In genomic region chr7:108249458-108249857, GRCh38 we compare ENCODE assay signal across 27 cellular contexts.
"Had no signal": no experiment of that assay in that cellular context is flagged by ENCODE, and none has a peak within 500 bp of the region (broad histone marks: within the 10 kb centered on the region; RNA-seq: fewer than 3 reads in every experiment).

No MANE protein-coding gene starts in this region.

- H3K36me3 ChIP-seq: left lung, prostate gland, vagina had no signal

- H3K4me1 Mint-ChIP-seq: activated CD8-positive, alpha-beta memory T cell treated with anti-CD3 and anti-CD28 coated beads, Interleukin-2, amount 10 ng/mL, durations not matched to agents 7 days and 5 days; activated naive CD4-positive, alpha-beta T cell treated with anti-CD3 and anti-CD28 coated beads, Interleukin-2, amount 50 U/mL, for 24 hours; immature natural killer cell; stimulated activated memory B cell treated with anti-CD40 and anti-IgM and Interleukin-4, amounts not matched to agents 10 μg/mL and 1 μg/mL and 100 μg/mL, for 72 hours had no signal

- ATAC-seq: activated CD4-positive, alpha-beta T cell treated with anti-CD3 and anti-CD28 coated beads for 36 hours; activated CD8-positive, alpha-beta memory T cell treated with anti-CD3 and anti-CD28 coated beads, Interleukin-2, amount 10 ng/mL, durations not matched to agents 7 days and 5 days; activated CD8-positive, alpha-beta T cell treated with anti-CD3 and anti-CD28 coated beads, Interleukin-2, amount 10 ng/mL, durations not matched to agents 7 days and 5 days; activated naive CD8-positive, alpha-beta T cell treated with anti-CD3 and anti-CD28 coated beads, Interleukin-2, amount 50 U/mL, for 24 hours; esophagus mucosa; left lung; mucosa of descending colon; natural killer cell treated with Interleukin-12 subunit alpha and Interleukin-12 subunit beta and Interleukin-15 and Interleukin-18, amount 100 ng/mL, for 72 hours; stimulated activated memory B cell treated with anti-CD40 and anti-IgM and Interleukin-4, amounts not matched to agents 10 μg/mL and 1 μg/mL and 100 μg/mL, for 72 hours; stimulated activated naive CD8-positive, alpha-beta T cell treated with anti-CD3 and anti-CD28 coated beads, Interleukin-15, amount 100 ng/mL, for 72 hours had no signal

- H3K27me3 ChIP-seq: left lung, vagina had no signal

- H3K9me3 Mint-ChIP-seq: activated naive CD4-positive, alpha-beta T cell treated with anti-CD3 and anti-CD28 coated beads, Interleukin-2, amount 50 U/mL, for 24 hours; activated T-helper 2 cell treated with anti-CD3 and anti-CD28 coated beads, Interferon-gamma antibody, Interleukin-2, Interleukin-4, amounts not matched to agents 10 μg/mL and 5 μg/mL and 100 μg/mL, durations not matched to agents 14 hours and 24 hours and 36 hours; natural killer cell treated with Interleukin-12 subunit alpha and Interleukin-12 subunit beta and Interleukin-15 and Interleukin-18, amount 100 ng/mL, for 72 hours; stimulated activated memory B cell treated with anti-CD40 and anti-IgM and Interleukin-4, amounts not matched to agents 10 μg/mL and 1 μg/mL and 100 μg/mL, for 72 hours; T-helper 2 cell treated with Interferon-gamma antibody and Interleukin-4, amounts not matched to agents 5 μg/mL and 100 μg/mL, for 36 hours; type B pancreatic cell had no signal

- H3K4me3 Mint-ChIP-seq: activated CD4-positive, alpha-beta T cell treated with anti-CD3 and anti-CD28 coated beads for 36 hours; activated CD8-positive, alpha-beta memory T cell treated with anti-CD3 and anti-CD28 coated beads, Interleukin-2, amount 10 ng/mL, durations not matched to agents 7 days and 5 days; activated CD8-positive, alpha-beta T cell treated with anti-CD3 and anti-CD28 coated beads, Interleukin-2, amount 10 ng/mL, durations not matched to agents 7 days and 5 days; activated naive CD4-positive, alpha-beta T cell treated with anti-CD3 and anti-CD28 coated beads, Interleukin-2, amount 50 U/mL, for 24 hours; activated naive CD8-positive, alpha-beta T cell treated with anti-CD3 and anti-CD28 coated beads, Interleukin-2, amount 50 U/mL, for 24 hours; immature natural killer cell; natural killer cell treated with Interleukin-12 subunit alpha and Interleukin-12 subunit beta and Interleukin-15 and Interleukin-18, amount 100 ng/mL, for 72 hours; stimulated activated memory B cell treated with anti-CD40 and anti-IgM and Interleukin-4, amounts not matched to agents 10 μg/mL and 1 μg/mL and 100 μg/mL, for 72 hours; stimulated activated naive CD8-positive, alpha-beta T cell treated with anti-CD3 and anti-CD28 coated beads, Interleukin-15, amount 100 ng/mL, for 72 hours; T-helper 2 cell treated with Interferon-gamma antibody and Interleukin-4, amounts not matched to agents 5 μg/mL and 100 μg/mL, for 36 hours; type B pancreatic cell had no signal

- H3K9me3 ChIP-seq: left lung, mucosa of descending colon, prostate gland, vagina had no signal

- H3K27me3 Mint-ChIP-seq: activated naive CD8-positive, alpha-beta T cell treated with anti-CD3 and anti-CD28 coated beads, Interleukin-2, amount 50 U/mL, for 24 hours; stimulated activated naive CD8-positive, alpha-beta T cell treated with anti-CD3 and anti-CD28 coated beads, Interleukin-15, amount 100 ng/mL, for 72 hours; type B pancreatic cell had no signal

- H3K27ac ChIP-seq: left lung, prostate gland, vagina had no signal

- DNase-seq: activated CD4-positive, alpha-beta T cell treated with anti-CD3 and anti-CD28 coated beads for 36 hours; activated CD4-positive, CD25-positive, alpha-beta regulatory T cell; activated CD8-positive, alpha-beta memory T cell treated with anti-CD3 and anti-CD28 coated beads, Interleukin-2, amount 10 ng/mL, durations not matched to agents 7 days and 5 days; activated CD8-positive, alpha-beta T cell treated with anti-CD3 and anti-CD28 coated beads, Interleukin-2, amount 10 ng/mL, durations not matched to agents 7 days and 5 days; activated naive CD8-positive, alpha-beta T cell treated with anti-CD3 and anti-CD28 coated beads, Interleukin-2, amount 50 U/mL, for 24 hours; activated T-cell treated with anti-CD3 and anti-CD28 coated beads, Interleukin-2, amount 50 U/mL, for 48 hours; amygdala; immature natural killer cell; left lung; mesendoderm; mucosa of descending colon; stimulated activated CD4-positive, alpha-beta T cell treated with anti-CD3 and anti-CD28 coated beads, Interleukin-1b, Interleukin-23, amount 100 ng/mL, for 48 hours; stimulated activated CD4-positive, alpha-beta T cell treated with anti-CD3 and anti-CD28 coated beads, Interleukin-4, amount 100 ng/mL, for 4 hours; stimulated activated CD8-positive, alpha-beta memory T cell treated with anti-CD3 and anti-CD28 coated beads, Interleukin-4, amount 100 ng/mL, for 48 hours; stimulated activated naive CD8-positive, alpha-beta T cell treated with anti-CD3 and anti-CD28 coated beads, Interleukin-15, amount 100 ng/mL, for 72 hours; substantia nigra had no signal

- H3K27ac Mint-ChIP-seq: activated CD4-positive, alpha-beta T cell treated with anti-CD3 and anti-CD28 coated beads for 36 hours; activated CD8-positive, alpha-beta memory T cell treated with anti-CD3 and anti-CD28 coated beads, Interleukin-2, amount 10 ng/mL, durations not matched to agents 7 days and 5 days; activated CD8-positive, alpha-beta T cell treated with anti-CD3 and anti-CD28 coated beads, Interleukin-2, amount 10 ng/mL, durations not matched to agents 7 days and 5 days; activated naive CD4-positive, alpha-beta T cell treated with anti-CD3 and anti-CD28 coated beads, Interleukin-2, amount 50 U/mL, for 24 hours; activated naive CD8-positive, alpha-beta T cell treated with anti-CD3 and anti-CD28 coated beads, Interleukin-2, amount 50 U/mL, for 24 hours; activated T-helper 2 cell treated with anti-CD3 and anti-CD28 coated beads, Interferon-gamma antibody, Interleukin-2, Interleukin-4, amounts not matched to agents 10 μg/mL and 5 μg/mL and 100 μg/mL, durations not matched to agents 14 hours and 24 hours and 36 hours; immature natural killer cell; natural killer cell treated with Interleukin-12 subunit alpha and Interleukin-12 subunit beta and Interleukin-15 and Interleukin-18, amount 100 ng/mL, for 72 hours; stimulated activated memory B cell treated with anti-CD40 and anti-IgM and Interleukin-4, amounts not matched to agents 10 μg/mL and 1 μg/mL and 100 μg/mL, for 72 hours; stimulated activated naive CD8-positive, alpha-beta T cell treated with anti-CD3 and anti-CD28 coated beads, Interleukin-15, amount 100 ng/mL, for 72 hours; T-helper 2 cell treated with Interferon-gamma antibody and Interleukin-4, amounts not matched to agents 5 μg/mL and 100 μg/mL, for 36 hours; type B pancreatic cell had no signal

- H3K4me1 ChIP-seq: left lung, prostate gland, vagina had no signal

- H3K36me3 Mint-ChIP-seq: activated CD8-positive, alpha-beta memory T cell treated with anti-CD3 and anti-CD28 coated beads, Interleukin-2, amount 10 ng/mL, durations not matched to agents 7 days and 5 days; activated naive CD4-positive, alpha-beta T cell treated with anti-CD3 and anti-CD28 coated beads, Interleukin-2, amount 50 U/mL, for 24 hours; immature natural killer cell; natural killer cell treated with Interleukin-12 subunit alpha and Interleukin-12 subunit beta and Interleukin-15 and Interleukin-18, amount 100 ng/mL, for 72 hours; stimulated activated memory B cell treated with anti-CD40 and anti-IgM and Interleukin-4, amounts not matched to agents 10 μg/mL and 1 μg/mL and 100 μg/mL, for 72 hours; type B pancreatic cell had no signal

- H3K4me3 ChIP-seq: left lung, lung, mucosa of descending colon, prostate gland, smooth muscle cell, vagina had no signal
